ENCODE assay signal across 8 cellular contexts in the genomic region with DNA sequence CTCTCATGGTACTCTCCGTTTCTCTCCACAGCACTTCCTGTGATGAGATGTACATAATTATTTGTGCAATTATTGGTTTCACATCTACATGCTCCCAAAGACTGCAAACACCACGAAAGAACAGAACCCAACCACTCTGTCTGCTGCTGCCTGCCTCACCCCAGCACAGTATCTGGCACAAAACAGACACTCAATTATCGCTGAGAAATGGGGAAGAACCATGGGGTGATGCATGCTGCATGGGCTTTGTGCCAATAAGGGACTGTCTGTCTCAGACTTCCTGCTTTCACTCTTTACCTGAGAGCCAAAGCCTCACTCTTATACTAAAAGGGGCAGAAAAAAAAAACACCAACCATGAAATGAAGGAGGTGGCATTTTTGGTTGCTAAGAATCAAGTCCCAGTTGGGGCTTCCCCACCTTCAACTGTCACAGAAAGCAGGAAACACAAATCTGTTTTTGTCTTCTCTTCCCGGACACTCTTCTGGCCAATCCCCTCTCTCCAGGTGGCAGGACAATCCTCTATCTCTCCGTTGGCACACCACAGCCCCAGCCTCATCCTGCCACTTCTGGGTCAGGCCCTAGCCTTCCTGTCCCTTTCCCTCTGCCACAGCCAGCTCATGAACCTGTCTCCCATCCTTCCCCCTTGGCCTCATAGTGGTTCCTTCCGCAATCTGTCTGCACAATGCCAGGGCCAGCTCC.
DNase-seq lines count a peak whose midpoint lies in the region; ATAC-seq and TF ChIP-seq lines count a peak whose summit lies in the region.

No MANE protein-coding gene starts in this region.

- TF ChIP-seq POLR2A in GM15510 (IDR thresholded peaks at IDR 0.05; ENCODE audit: borderline replicate concordance, extremely low read depth, insufficient read length) = peak; percentile 21

- H3K9me3 Mint-ChIP-seq in stimulated activated naive B cell treated with anti-CD40 and anti-IgM and Interleukin-4, amounts not matched to agents 10 μg/mL and 1 μg/mL and 100 μg/mL, for 72 hours = no peaks in the 10 kb centered on the region

- H3K36me3 Mint-ChIP-seq in stimulated activated naive B cell treated with anti-CD40 and anti-IgM and Interleukin-4, amounts not matched to agents 10 μg/mL and 1 μg/mL and 100 μg/mL, for 72 hours = no peaks in the 10 kb centered on the region

- DNase-seq in NCI-H69 (lab: John Stamatoyannopoulos, UW) = peak; percentile 33
- peak; percentile 57 for DNase-seq in activated T-cell treated with anti-CD3 and anti-CD28 coated beads for 4 hours
- peak in 1 of 2 donors; percentile 46 for DNase-seq in left colon
- peak; percentile 70 for DNase-seq in stimulated activated naive B cell treated with anti-CD40 and anti-IgM and Interleukin-4, amounts not matched to agents 10 μg/mL and 1 μg/mL and 100 μg/mL, for 72 hours
- no peak for DNase-seq in NCI-H2081 (lab: John Stamatoyannopoulos, UW)
- no peak for DNase-seq in NCI-H1417 (lab: John Stamatoyannopoulos, UW)

- peaks cover 20 to 21% of the 10 kb centered on the region in 2 donors for H3K4me1 Mint-ChIP-seq in stimulated activated naive B cell treated with anti-CD40 and anti-IgM and Interleukin-4, amounts not matched to agents 10 μg/mL and 1 μg/mL and 100 μg/mL, for 72 hours

- intact Hi-C loops in left colon (cut with DNase I, micrococcal nuclease) = no loop called here

- no peaks in the 10 kb centered on the region for H3K27me3 Mint-ChIP-seq in stimulated activated naive B cell treated with anti-CD40 and anti-IgM and Interleukin-4, amounts not matched to agents 10 μg/mL and 1 μg/mL and 100 μg/mL, for 72 hours

- peak overlapping the region; percentile 83 for H3K27ac Mint-ChIP-seq in stimulated activated naive B cell treated with anti-CD40 and anti-IgM and Interleukin-4, amounts not matched to agents 10 μg/mL and 1 μg/mL and 100 μg/mL, for 72 hours

- peak overlapping the region; percentile 42 to 71 for H3K4me3 Mint-ChIP-seq in stimulated activated naive B cell treated with anti-CD40 and anti-IgM and Interleukin-4, amounts not matched to agents 10 μg/mL and 1 μg/mL and 100 μg/mL, for 72 hours

- ATAC-seq in HG02610 (IDR thresholded peaks at IDR 0.05; ENCODE audit: unreplicated experiment) (peak; percentile 86), left colon (peak; percentile 78)
- ATAC-seq in stimulated activated naive B cell treated with anti-CD40 and anti-IgM and Interleukin-4, amounts not matched to agents 10 μg/mL and 1 μg/mL and 100 μg/mL, for 72 hours (replicated peaks) = peak; percentile 95 to 96

Comparison
In these comparisons a context has a peak if more than half of its experiments do, and no peak if none do; other contexts are left out.
1. DNase-seq: peak in NCI-H69 (single experiment), activated T-cell treated with anti-CD3 and anti-CD28 coated beads for 4 hours (single experiment) and stimulated activated naive B cell treated with anti-CD40 and anti-IgM and Interleukin-4, amounts not matched to agents 10 μg/mL and 1 μg/mL and 100 μg/mL, for 72 hours (single experiment); none in NCI-H2081 (0 of 2) and NCI-H1417 (0 of 3).
2. Peak in every context shown above with its lines, with median percentiles within 50 percentile points of each other: ATAC-seq.